9 cellular contexts compared by ENCODE assay signal in the genomic region with DNA sequence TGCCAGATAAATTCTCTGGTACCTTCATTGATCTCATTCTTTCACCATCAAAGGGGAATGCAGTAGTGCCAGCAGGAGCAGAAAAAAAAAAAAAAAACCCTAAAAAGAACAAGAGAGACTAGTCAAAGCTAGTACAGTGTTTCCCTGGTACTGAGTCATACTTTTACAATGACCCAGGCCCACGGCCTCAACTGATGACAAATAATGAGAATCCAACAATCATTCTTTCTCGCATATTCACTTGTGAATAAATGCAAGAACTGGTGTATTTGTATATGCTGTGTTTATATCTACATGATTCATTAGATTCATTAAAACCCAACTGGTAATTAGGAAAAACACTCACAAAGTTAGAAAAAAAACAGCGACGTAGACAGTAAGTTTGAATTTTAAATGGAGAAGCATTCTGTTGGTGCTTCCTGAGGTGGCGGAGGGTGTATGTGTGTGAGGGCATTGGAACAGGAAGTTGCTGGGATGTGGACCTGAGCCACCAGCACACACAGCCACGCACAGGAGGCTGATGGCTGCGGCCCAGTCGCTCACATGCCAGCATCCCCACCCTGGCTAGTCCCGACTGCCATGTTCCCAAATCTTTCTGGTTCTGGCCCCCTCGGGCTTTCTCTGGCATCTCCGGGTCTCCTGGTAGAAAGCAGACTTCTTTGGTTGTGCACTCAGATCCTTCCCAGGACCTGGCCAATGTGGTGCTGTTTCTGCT.
DNase-seq lines count a peak whose midpoint lies in the region; ATAC-seq and TF ChIP-seq lines count a peak whose summit lies in the region.
"Had no signal": no experiment of that assay in that cellular context is flagged by ENCODE, and none has a peak within 500 bp of the region (broad histone marks: within the 10 kb centered on the region; RNA-seq: fewer than 3 reads in every experiment).

No MANE protein-coding gene starts in this region.

- no peaks in the 10 kb centered on the region for H3K27me3 ChIP-seq in RWPE2 (ENCODE audit: insufficient read depth, poor library complexity, severe bottlenecking)
- no peaks in the 10 kb centered on the region for H3K27me3 ChIP-seq in WERI-Rb-1 (ENCODE audit: insufficient read depth, low read depth, severe bottlenecking)
- H3K27me3 ChIP-seq: pancreas had no signal

- H3K4me3 ChIP-seq in RWPE2 (ENCODE audit: severe bottlenecking): no peak overlapping the region
- H3K4me3 ChIP-seq in WERI-Rb-1 (ENCODE audit: low read depth, low read length): no peak overlapping the region
- H3K4me3 ChIP-seq: pancreas had no signal

- H3K36me3 ChIP-seq in RWPE2 (ENCODE audit: low read depth): no peaks in the 10 kb centered on the region
- no peaks in the 10 kb centered on the region for H3K36me3 ChIP-seq in WERI-Rb-1
- H3K36me3 ChIP-seq: pancreas had no signal

- ATAC-seq in GM18508 (IDR thresholded peaks at IDR 0.05; ENCODE audit: insufficient read depth, unreplicated experiment) (peak; percentile 46), HG02623 (IDR thresholded peaks at IDR 0.05; ENCODE audit: unreplicated experiment) (peak; percentile 49), RWPE2 (ENCODE audit: low read depth) (peak; percentile 87)

- H3K9me3 ChIP-seq in RWPE2 (ENCODE audit: severe bottlenecking) (no peaks in the 10 kb centered on the region), WERI-Rb-1 (ENCODE audit: severe bottlenecking) (no peaks in the 10 kb centered on the region)
- H3K9me3 ChIP-seq: pancreas had no signal

- H3K4me1 ChIP-seq in RWPE2 (ENCODE audit: insufficient read depth, poor library complexity, severe bottlenecking): peaks cover 27% of the 10 kb centered on the region

- H3K27ac ChIP-seq in RWPE2 (ENCODE audit: poor library complexity, severe bottlenecking) (peak overlapping the region; percentile 81), WERI-Rb-1 (no peak overlapping the region)

- no peak for TF ChIP-seq CTCF in RWPE2 (IDR thresholded peaks at IDR 0.05; ENCODE audit: poor library complexity, severe bottlenecking)
- TF ChIP-seq CTCF in WERI-Rb-1 (IDR thresholded peaks at IDR 0.05; ENCODE audit: low read depth, low read length): no peak

- no peak for DNase-seq in RWPE2 (ENCODE audit: low spot score)
- DNase-seq in dermis blood vessel endothelial cell: peak; percentile 74
- peak; percentile 49 for DNase-seq in stimulated activated CD4-positive, alpha-beta T cell treated with anti-CD3 and anti-CD28 coated beads, Interleukin-15, amount 100 ng/mL, for 48 hours (ENCODE audit: low read depth in 2 of 2)
- DNase-seq in H4 (ENCODE audit: low spot score): no peak
- no peak for DNase-seq in SIG-M5 treated with dmso at 0.1 percent for 504 hours (lab: John Stamatoyannopoulos, UW; ENCODE audit: unreplicated experiment)
- DNase-seq in WERI-Rb-1: no peak
- DNase-seq: pancreas had no signal

Comparison
In these comparisons a context has a peak if more than half of its experiments do, and no peak if none do; other contexts are left out.
1. DNase-seq: peak in dermis blood vessel endothelial cell (single experiment) and stimulated activated CD4-positive, alpha-beta T cell treated with anti-CD3 and anti-CD28 coated beads, Interleukin-15, amount 100 ng/mL, for 48 hours (2 of 2); none in RWPE2 (single experiment), H4 (single experiment), SIG-M5 treated with dmso at 0.1 percent for 504 hours (single experiment) and WERI-Rb-1 (single experiment).
2. Peak in every context shown above with its lines, with median percentiles within 50 percentile points of each other: ATAC-seq.